In genomic region chr12:30847259-30847658, GRCh38 we compare ENCODE assay signal across 8 cellular contexts.
DNase-seq lines count a peak whose midpoint lies in the region; ATAC-seq, FAIRE-seq and TF ChIP-seq lines count a peak whose summit lies in the region.

No MANE protein-coding gene starts in this region.

- H3K9ac ChIP-seq in K562 (ENCODE audit: insufficient read depth in 1 of 2, low read depth in 2 of 2, low read length in 2 of 2) (no peak overlapping the region), HepG2 (ENCODE audit: insufficient read depth, low read depth, low read length) (no peak overlapping the region)

- no peak overlapping the region for H3K27ac ChIP-seq in K562 (ENCODE audit: extremely low read depth, low read depth, low read length)
- H3K27ac ChIP-seq in HepG2 (ENCODE audit: extremely low read length, insufficient read depth, low read length) = no peak overlapping the region

- TF ChIP-seq RAD21 in K562 (CRISPR knock-in tag; conservative IDR thresholded peaks at IDR 0.05 in 1 of 2, IDR thresholded peaks at IDR 0.05 in 1 of 2) (peak; percentile 86 to 96), HepG2 (CRISPR knock-in tag; IDR thresholded peaks at IDR 0.05) (peak; percentile 83)

- CTCF ChIA-PET in K562 (lab: Yijun Ruan, JAX; ENCODE audit: low intra/inter-chr PET ratio) = interaction anchor here (0.6 to 1.8 kb wide), 7 partner anchors 139 to 1328 kb away, joined by 3 to 5 read pairs (median 4); no protein-coding TSS in a partner anchor
- CTCF ChIA-PET in HepG2 (lab: Yijun Ruan, JAX; ENCODE audit: low intra/inter-chr PET ratio, low total read pairs) = interaction anchor here (0.9 to 2.6 kb wide), 5 partner anchors 139 to 425 kb away, joined by 3 to 24 read pairs (median 4); no protein-coding TSS in a partner anchor

- DNase-seq in DMS53 (lab: John Stamatoyannopoulos, UW) = peak; percentile 96
- DNase-seq in HT-29 (ENCODE audit: low spot score) = peak; percentile 86
- peak; percentile 69 for DNase-seq in NCI-H748 (lab: John Stamatoyannopoulos, UW; ENCODE audit: unreplicated experiment)
- peak in 3 of 4 experiments; percentile 37 to 81 (median 40) for DNase-seq in K562 (ENCODE audit: extremely low read depth in 1 of 4, low spot score in 3 of 4)
- DNase-seq in HepG2 (ENCODE audit: low spot score) = peak; percentile 66
- DNase-seq in activated gamma-delta T cell treated with Interleukin-2 at 50 U/mL for 16 hours = no peak

- POLR2A ChIA-PET in K562 (lab: Yijun Ruan, JAX) = no interaction called here
- POLR2A ChIA-PET in HepG2 (lab: Yijun Ruan, JAX) = no interaction called here

- no peaks in the 10 kb centered on the region for H3K9me3 ChIP-seq in K562 (replicated peaks; ENCODE audit: control insufficient read depth, insufficient read depth, low read depth, low read length)
- H3K9me3 ChIP-seq in HepG2 (ENCODE audit: low read length) = no peaks in the 10 kb centered on the region

- H3K27me3 ChIP-seq in K562 (ENCODE audit: control insufficient read depth in 2 of 2, insufficient read depth in 2 of 2, low read length in 2 of 2) = peaks cover 6 to 13% of the 10 kb centered on the region in 2 experiments; a peak in 4 of 5 replicates
- no peaks in the 10 kb centered on the region for H3K27me3 ChIP-seq in HepG2 (ENCODE audit: control insufficient read depth in 1 of 2, insufficient read depth in 2 of 2, low read length in 2 of 2)

- TF ChIP-seq EP300 in K562 (IDR thresholded peaks at IDR 0.05; ENCODE audit: low read length) = no peak
- TF ChIP-seq EP300 in HepG2 (IDR thresholded peaks at IDR 0.05; ENCODE audit: low read depth in 2 of 2, low read length in 2 of 2) = no peak
- no peak for TF ChIP-seq EP300 in HepG2 (CRISPR knock-in tag; IDR thresholded peaks at IDR 0.05; ENCODE audit: borderline replicate concordance)

- TF ChIP-seq CTCF in K562 (IDR thresholded peaks at IDR 0.05 in 2 of 3, conservative IDR thresholded peaks at IDR 0.05 in 1 of 3; ENCODE audit: insufficient read depth in 2 of 3, low read depth in 1 of 3, low read length in 3 of 3) = peak; percentile 66 to 83 (median 70)
- TF ChIP-seq CTCF in HepG2 (CRISPR knock-in tag; IDR thresholded peaks at IDR 0.05) = peak; percentile 74

- H3K79me2 ChIP-seq in K562 (ENCODE audit: control insufficient read depth, insufficient read depth, low read length) = no peaks in the 10 kb centered on the region
- H3K79me2 ChIP-seq in HepG2 (ENCODE audit: insufficient read depth, low read length) = no peaks in the 10 kb centered on the region

- no TSS peak for BruUV-seq in K562 (replicated peaks; lab: Mats Ljungman, UMichigan)
- no TSS peak for BruUV-seq in HepG2 (replicated peaks; lab: Mats Ljungman, UMichigan)

- FAIRE-seq in K562 (lab: Jason Lieb, UNC) (peak; percentile 74), HepG2 (lab: Jason Lieb, UNC) (peak; percentile 64)

- H3K4me3 ChIP-seq in K562 (no peak overlapping the region), HepG2 (replicated peaks in 1 of 3; ENCODE audit: insufficient read depth in 1 of 3, low read depth in 2 of 3, low read length in 3 of 3) (no peak overlapping the region)

- H4K20me1 ChIP-seq in K562 (replicated peaks; ENCODE audit: control insufficient read depth, insufficient read depth, low read length) = no peaks in the 10 kb centered on the region
- no peaks in the 10 kb centered on the region for H4K20me1 ChIP-seq in HepG2 (ENCODE audit: insufficient read depth, low read length)

- TF ChIP-seq POLR2A in K562 (conservative IDR thresholded peaks at IDR 0.05) (no peak), HepG2 (IDR thresholded peaks at IDR 0.05; ENCODE audit: insufficient read depth in 1 of 2, low read depth in 2 of 2, low read length in 2 of 2) (no peak)

- no peaks in the 10 kb centered on the region for H3K36me3 ChIP-seq in K562 (ENCODE audit: control insufficient read depth, insufficient read depth, low read length)
- H3K36me3 ChIP-seq in HepG2 (replicated peaks in 1 of 2; ENCODE audit: control insufficient read depth in 1 of 2, insufficient read depth in 2 of 2, low read length in 2 of 2) = no peaks in the 10 kb centered on the region

- H3K4me2 ChIP-seq in K562 (ENCODE audit: insufficient read depth, low read length) (no peak overlapping the region), HepG2 (ENCODE audit: low read depth, low read length) (no peak overlapping the region)

- H3K4me1 ChIP-seq in K562 (replicated peaks in 1 of 2; ENCODE audit: control insufficient read depth in 2 of 2, insufficient read depth in 2 of 2, low read length in 2 of 2) (peaks cover 0 to 2% of the 10 kb centered on the region in 2 experiments; a peak in 3 of 5 replicates), HepG2 (ENCODE audit: insufficient read depth, low read length) (no peaks in the 10 kb centered on the region)

- in situ Hi-C loops in K562 (cut with MboI) (no loop called here), HepG2 (cut with HindIII; ENCODE audit: extremely low pct_ligation_motif_present, low pct_unique_long_range_greater_than_20kb) (loop anchor here (25.0 kb wide), 1 partner anchor 1310 kb away; no protein-coding TSS in a partner anchor)

- intact Hi-C loops in K562 (cut with micrococcal nuclease) (loop anchor here (2.0 kb wide), 2 partner anchors 392 to 400 kb away; no protein-coding TSS in a partner anchor), HepG2 (cut with micrococcal nuclease; ENCODE audit: unreplicated experiment) (loop anchor here (1.0 to 10.0 kb wide), 3 partner anchors 139 to 1772 kb away; no protein-coding TSS in a partner anchor)

- no peaks in the 10 kb centered on the region for H3K9me1 ChIP-seq in K562 (ENCODE audit: control insufficient read depth, insufficient read depth, low read length)

- WGBS in K562 (ENCODE audit: insufficient coverage, low coverage, missing lambda C conversion rate) = 24% methylated on average over 3 of the region's 3 CpGs
- 31% methylated on average over 3 of the region's 3 CpGs for WGBS in HepG2 (ENCODE audit: low lambda C conversion rate)

- ATAC-seq in K562 (peak; percentile 65), HepG2 (peak; percentile 18; the same call in 1 of the 3 replicates), HG03196 (IDR thresholded peaks at IDR 0.05; ENCODE audit: unreplicated experiment) (no peak), GM21619 (IDR thresholded peaks at IDR 0.05; ENCODE audit: unreplicated experiment) (no peak)

- H2AFZ ChIP-seq in K562 (ENCODE audit: low read depth, low read length) (no peak overlapping the region), HepG2 (ENCODE audit: low read length) (no peak overlapping the region)

TF ChIP-seq in K562, 482 proteins besides CTCF, POLR2A, EP300 and RAD21 (continues in another document):
- peak; percentile 43 to 60; a peak in 3 of 4 replicates for TF ChIP-seq FOXK2 (conservative IDR thresholded peaks at IDR 0.05 in 1 of 2, IDR thresholded peaks at IDR 0.05 in 1 of 2; ENCODE audit: low read depth in 2 of 2)
- peak; percentile 70 for TF ChIP-seq SMC3 (conservative IDR thresholded peaks at IDR 0.05; ENCODE audit: insufficient read depth, low read depth, low read length)
- peak; percentile 81 for TF ChIP-seq ADNP (tag; IDR thresholded peaks at IDR 0.05)
- TF ChIP-seq RHOXF2B (CRISPR knock-in tag; conservative IDR thresholded peaks at IDR 0.05) = no peak
- 0 out of 2 replicates have a peak, but pooled peaks have one; percentile 42 for TF ChIP-seq CC2D1A (IDR thresholded peaks at IDR 0.05)
- TF ChIP-seq SMARCA5 (IDR thresholded peaks at IDR 0.05) = peak; percentile 97
- TF ChIP-seq DEAF1 (CRISPR knock-in tag; IDR thresholded peaks at IDR 0.05) = peak; percentile 79

TF ChIP-seq in HepG2, 621 proteins besides CTCF, POLR2A, EP300 and RAD21 (continues in another document):
- TF ChIP-seq ADNP (CRISPR knock-in tag; IDR thresholded peaks at IDR 0.05) (peak; percentile 87), FOXA3 (CRISPR knock-in tag; IDR thresholded peaks at IDR 0.05) (peak; percentile 61), IRF2 (CRISPR knock-in tag; IDR thresholded peaks at IDR 0.05) (peak; percentile 28; the same call in 1 of the 2 replicates), CEBPB (IDR thresholded peaks at IDR 0.05; ENCODE audit: borderline replicate concordance, low read depth, low read length) (no peak), ZNF124 (CRISPR knock-in tag; IDR thresholded peaks at IDR 0.05) (no peak), ZMYM3 (CRISPR knock-in tag; IDR thresholded peaks at IDR 0.05) (peak; percentile 98), YEATS4 (CRISPR knock-in tag; IDR thresholded peaks at IDR 0.05; ENCODE audit: borderline replicate concordance) (no peak), HMGXB4 (CRISPR knock-in tag; IDR thresholded peaks at IDR 0.05; ENCODE audit: borderline replicate concordance in 1 of 2, low read depth in 1 of 2) (0 out of 4 replicates have a peak, but pooled peaks of 1 of the 2 experiments have one; percentile 38)

Comparison
In these comparisons a context has a peak if more than half of its experiments do, and no peak if none do; other contexts are left out.
1. ATAC-seq: peak in K562 (single experiment) and HepG2 (single experiment); none in HG03196 (single experiment) and GM21619 (single experiment).